In the genomic region with DNA sequence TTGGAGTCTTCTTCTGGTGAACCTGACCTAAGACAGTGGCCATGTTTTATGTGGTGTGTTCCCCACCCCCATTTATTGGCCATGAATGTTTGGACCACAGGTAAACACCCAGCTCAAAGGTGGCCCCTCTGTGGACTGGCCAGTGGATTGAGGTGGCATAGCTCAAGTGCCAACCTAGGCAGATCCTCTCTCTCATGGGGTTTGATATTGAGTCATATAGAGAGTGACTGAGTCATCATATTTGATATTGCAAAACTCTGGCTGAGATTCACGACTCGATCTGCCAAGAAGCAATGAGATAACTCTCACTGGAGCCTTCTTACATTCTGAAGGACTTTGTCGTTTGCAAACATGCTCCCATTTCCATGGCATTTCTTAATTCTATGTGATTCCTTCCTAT, we compare ENCODE assay signal across 13 cellular contexts. TPM values are rescaled to one million over a fixed set of nuclear protein-coding genes. Genes with fewer than 3 reads are reported as not detected.
DNase-seq lines count a peak whose midpoint lies in the region; ATAC-seq and TF ChIP-seq lines count a peak whose summit lies in the region.
"Had no signal": no experiment of that assay in that cellular context is flagged by ENCODE, and none has a peak within 500 bp of the region (broad histone marks: within the 10 kb centered on the region; RNA-seq: fewer than 3 reads in every experiment).

No MANE protein-coding gene starts in this region.

- intact Hi-C loops in gastrocnemius medialis (cut with DNase I; ENCODE audit: low total_unique reads) = loop anchor here (2.0 to 5.0 kb wide), 3 partner anchors 45 to 150 kb away; no protein-coding TSS in a partner anchor

- in situ Hi-C loops in gastrocnemius medialis (cut with MboI; ENCODE audit: low sequenced_read_pairs in 4 of 4) = no loop called here

- peaks cover 4 to 5% of the 10 kb centered on the region in 2 donors for H3K9me3 Mint-ChIP-seq in stimulated activated naive B cell treated with anti-CD40 and anti-IgM and Interleukin-4, amounts not matched to agents 10 μg/mL and 1 μg/mL and 100 μg/mL, for 72 hours
- H3K9me3 Mint-ChIP-seq: activated T-helper 2 cell treated with anti-CD3 and anti-CD28 coated beads, Interferon-gamma antibody, Interleukin-2, Interleukin-4, amounts not matched to agents 10 μg/mL and 5 μg/mL and 100 μg/mL, durations not matched to agents 14 hours and 24 hours and 36 hours had no signal

- no peak overlapping the region for H3K4me3 Mint-ChIP-seq in stimulated activated naive B cell treated with anti-CD40 and anti-IgM and Interleukin-4, amounts not matched to agents 10 μg/mL and 1 μg/mL and 100 μg/mL, for 72 hours
- H3K4me3 Mint-ChIP-seq: CD8-positive, alpha-beta memory T cell; effector memory CD8-positive, alpha-beta T cell had no signal

- no peak for TF ChIP-seq CTCF in RWPE1 (conservative IDR thresholded peaks at IDR 0.05; ENCODE audit: low read depth)
- TF ChIP-seq CTCF in foreskin fibroblast (IDR thresholded peaks at IDR 0.05; ENCODE audit: low read depth, low read length) = no peak
- no peak for TF ChIP-seq CTCF in gastrocnemius medialis (IDR thresholded peaks at IDR 0.05 in 4 of 5, conservative IDR thresholded peaks at IDR 0.05 in 1 of 5)

- H3K4me3 ChIP-seq in foreskin fibroblast (ENCODE audit: low read depth in 1 of 2, low read length in 2 of 2) = no peak overlapping the region
- H3K4me3 ChIP-seq in gastrocnemius medialis = no peak overlapping the region

- H3K4me1 Mint-ChIP-seq in stimulated activated naive B cell treated with anti-CD40 and anti-IgM and Interleukin-4, amounts not matched to agents 10 μg/mL and 1 μg/mL and 100 μg/mL, for 72 hours = no peaks in the 10 kb centered on the region
- H3K4me1 Mint-ChIP-seq: CD8-positive, alpha-beta memory T cell had no signal

- peaks cover 18 to 38% of the 10 kb centered on the region in 2 donors for H3K27me3 Mint-ChIP-seq in stimulated activated naive B cell treated with anti-CD40 and anti-IgM and Interleukin-4, amounts not matched to agents 10 μg/mL and 1 μg/mL and 100 μg/mL, for 72 hours

- CTCF ChIA-PET in RWPE1 (lab: Yijun Ruan, JAX) = no interaction called here

- H3K27me3 ChIP-seq in gastrocnemius medialis = no peaks in the 10 kb centered on the region

- peaks cover 0 to 15% of the 10 kb centered on the region in 2 donors for H3K4me1 ChIP-seq in gastrocnemius medialis

- POLR2A ChIA-PET in RWPE1 (lab: Yijun Ruan, JAX; ENCODE audit: low non-redundant PET) = no interaction called here

- no peak for TF ChIP-seq POLR2A in gastrocnemius medialis (IDR thresholded peaks at IDR 0.05)

- H3K27ac ChIP-seq in RWPE1 = no peak overlapping the region
- peak overlapping the region; percentile 45 to 61 (median 58) for H3K27ac ChIP-seq in gastrocnemius medialis

- DNase-seq in CD1c-positive myeloid dendritic cell (ENCODE audit: extremely low spot score) (peak; percentile 11), RWPE1 (ENCODE audit: low spot score) (peak; percentile 80), foreskin fibroblast (peak; percentile 76 to 90), gastrocnemius medialis (peak; percentile 53 to 70), NAMALWA (ENCODE audit: low spot score) (no peak), Ammon's horn (ENCODE audit: low spot score) (no peak)
- DNase-seq in stimulated activated naive B cell treated with anti-CD40 and anti-IgM and Interleukin-4, amounts not matched to agents 10 μg/mL and 1 μg/mL and 100 μg/mL, for 72 hours = no peak
- DNase-seq: CD8-positive, alpha-beta memory T cell; effector memory CD8-positive, alpha-beta T cell; GOT3 had no signal

- H3K36me3 Mint-ChIP-seq in stimulated activated naive B cell treated with anti-CD40 and anti-IgM and Interleukin-4, amounts not matched to agents 10 μg/mL and 1 μg/mL and 100 μg/mL, for 72 hours = no peaks in the 10 kb centered on the region
- H3K36me3 Mint-ChIP-seq: CD8-positive, alpha-beta memory T cell had no signal

- H3K36me3 ChIP-seq in gastrocnemius medialis = no peaks in the 10 kb centered on the region

- H3K9me3 ChIP-seq in gastrocnemius medialis = no peaks in the 10 kb centered on the region

- ATAC-seq in gastrocnemius medialis (peak; percentile 100), HG02642 (IDR thresholded peaks at IDR 0.05; ENCODE audit: poor library complexity, unreplicated experiment) (no peak)
- ATAC-seq in stimulated activated naive B cell treated with anti-CD40 and anti-IgM and Interleukin-4, amounts not matched to agents 10 μg/mL and 1 μg/mL and 100 μg/mL, for 72 hours (replicated peaks) = no peak
- ATAC-seq: effector memory CD8-positive, alpha-beta T cell had no signal

- no peak overlapping the region for H3K27ac Mint-ChIP-seq in stimulated activated naive B cell treated with anti-CD40 and anti-IgM and Interleukin-4, amounts not matched to agents 10 μg/mL and 1 μg/mL and 100 μg/mL, for 72 hours
- H3K27ac Mint-ChIP-seq: activated T-helper 2 cell treated with anti-CD3 and anti-CD28 coated beads, Interferon-gamma antibody, Interleukin-2, Interleukin-4, amounts not matched to agents 10 μg/mL and 5 μg/mL and 100 μg/mL, durations not matched to agents 14 hours and 24 hours and 36 hours; CD8-positive, alpha-beta memory T cell; effector memory CD8-positive, alpha-beta T cell had no signal

RNA-seq across cellular contexts. Expression of gene TEKT3, which starts 10.5 kb away (rescaled TPM):
- total RNA-seq in gastrocnemius medialis = not detected
- total RNA-seq: activated T-helper 2 cell treated with anti-CD3 and anti-CD28 coated beads, Interferon-gamma antibody, Interleukin-2, Interleukin-4, amounts not matched to agents 10 μg/mL and 5 μg/mL and 100 μg/mL, durations not matched to agents 14 hours and 24 hours and 36 hours; CD8-positive, alpha-beta memory T cell; mononuclear cell had no signal

Comparison
In these comparisons a context has a peak if more than half of its experiments do, and no peak if none do; other contexts are left out.
1. DNase-seq: peak in CD1c-positive myeloid dendritic cell (single experiment), RWPE1 (single experiment), foreskin fibroblast (2 of 2) and gastrocnemius medialis (2 of 2); none in NAMALWA (single experiment), Ammon's horn (single experiment) and stimulated activated naive B cell treated with anti-CD40 and anti-IgM and Interleukin-4, amounts not matched to agents 10 μg/mL and 1 μg/mL and 100 μg/mL, for 72 hours (single experiment).
2. ATAC-seq: peak in gastrocnemius medialis (2 of 2); none in HG02642 (single experiment) and stimulated activated naive B cell treated with anti-CD40 and anti-IgM and Interleukin-4, amounts not matched to agents 10 μg/mL and 1 μg/mL and 100 μg/mL, for 72 hours (0 of 2).